ENCODE assay signal across 1 cellular context in the genomic region with DNA sequence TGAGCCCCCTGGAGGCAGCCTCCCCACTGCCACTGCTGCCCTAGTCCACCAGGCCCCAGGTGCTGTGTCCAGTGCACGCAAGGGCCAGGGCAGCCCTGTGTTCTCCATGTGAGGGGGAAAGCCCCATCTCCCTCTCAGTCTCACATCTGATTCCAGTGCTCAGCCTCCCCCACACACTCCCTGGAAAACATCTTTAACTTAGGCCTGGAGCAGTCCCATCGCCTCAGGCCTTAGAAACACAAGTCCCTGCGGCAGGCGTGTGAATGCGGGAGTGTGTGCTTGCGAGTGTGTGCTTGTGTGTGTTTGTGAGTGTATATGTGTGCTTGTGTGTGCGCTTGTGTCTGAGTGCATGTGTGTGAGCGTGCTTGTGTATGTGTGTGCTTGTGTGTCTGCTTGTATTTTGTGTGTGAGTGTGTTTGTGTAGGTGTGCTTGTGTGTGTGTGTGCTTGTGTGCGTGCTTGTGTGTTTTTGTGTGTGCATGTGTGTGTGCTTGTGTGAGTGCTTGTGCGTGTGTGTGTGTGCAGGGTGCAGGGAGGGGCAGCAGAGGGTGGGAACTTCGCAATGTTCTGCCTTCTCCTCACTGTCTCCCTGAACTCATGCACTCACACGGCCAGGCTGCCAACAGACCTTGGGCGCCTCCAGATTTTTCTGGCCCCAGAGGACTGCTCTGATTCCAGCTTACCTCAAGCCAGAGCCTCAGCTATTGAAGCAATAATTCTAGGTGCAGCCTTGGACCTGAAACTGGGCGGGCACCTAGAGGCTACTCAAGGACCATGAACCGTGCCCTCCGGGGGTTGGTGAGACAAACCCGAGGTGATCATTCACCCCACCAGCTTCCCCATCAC.
TF ChIP-seq lines count a peak whose summit lies in the region.

No MANE protein-coding gene starts in this region.

TF ChIP-seq in GM23338, 12 proteins besides CTCF, POLR2A, EP300 and RAD21:
- TF ChIP-seq, protein P1, sequence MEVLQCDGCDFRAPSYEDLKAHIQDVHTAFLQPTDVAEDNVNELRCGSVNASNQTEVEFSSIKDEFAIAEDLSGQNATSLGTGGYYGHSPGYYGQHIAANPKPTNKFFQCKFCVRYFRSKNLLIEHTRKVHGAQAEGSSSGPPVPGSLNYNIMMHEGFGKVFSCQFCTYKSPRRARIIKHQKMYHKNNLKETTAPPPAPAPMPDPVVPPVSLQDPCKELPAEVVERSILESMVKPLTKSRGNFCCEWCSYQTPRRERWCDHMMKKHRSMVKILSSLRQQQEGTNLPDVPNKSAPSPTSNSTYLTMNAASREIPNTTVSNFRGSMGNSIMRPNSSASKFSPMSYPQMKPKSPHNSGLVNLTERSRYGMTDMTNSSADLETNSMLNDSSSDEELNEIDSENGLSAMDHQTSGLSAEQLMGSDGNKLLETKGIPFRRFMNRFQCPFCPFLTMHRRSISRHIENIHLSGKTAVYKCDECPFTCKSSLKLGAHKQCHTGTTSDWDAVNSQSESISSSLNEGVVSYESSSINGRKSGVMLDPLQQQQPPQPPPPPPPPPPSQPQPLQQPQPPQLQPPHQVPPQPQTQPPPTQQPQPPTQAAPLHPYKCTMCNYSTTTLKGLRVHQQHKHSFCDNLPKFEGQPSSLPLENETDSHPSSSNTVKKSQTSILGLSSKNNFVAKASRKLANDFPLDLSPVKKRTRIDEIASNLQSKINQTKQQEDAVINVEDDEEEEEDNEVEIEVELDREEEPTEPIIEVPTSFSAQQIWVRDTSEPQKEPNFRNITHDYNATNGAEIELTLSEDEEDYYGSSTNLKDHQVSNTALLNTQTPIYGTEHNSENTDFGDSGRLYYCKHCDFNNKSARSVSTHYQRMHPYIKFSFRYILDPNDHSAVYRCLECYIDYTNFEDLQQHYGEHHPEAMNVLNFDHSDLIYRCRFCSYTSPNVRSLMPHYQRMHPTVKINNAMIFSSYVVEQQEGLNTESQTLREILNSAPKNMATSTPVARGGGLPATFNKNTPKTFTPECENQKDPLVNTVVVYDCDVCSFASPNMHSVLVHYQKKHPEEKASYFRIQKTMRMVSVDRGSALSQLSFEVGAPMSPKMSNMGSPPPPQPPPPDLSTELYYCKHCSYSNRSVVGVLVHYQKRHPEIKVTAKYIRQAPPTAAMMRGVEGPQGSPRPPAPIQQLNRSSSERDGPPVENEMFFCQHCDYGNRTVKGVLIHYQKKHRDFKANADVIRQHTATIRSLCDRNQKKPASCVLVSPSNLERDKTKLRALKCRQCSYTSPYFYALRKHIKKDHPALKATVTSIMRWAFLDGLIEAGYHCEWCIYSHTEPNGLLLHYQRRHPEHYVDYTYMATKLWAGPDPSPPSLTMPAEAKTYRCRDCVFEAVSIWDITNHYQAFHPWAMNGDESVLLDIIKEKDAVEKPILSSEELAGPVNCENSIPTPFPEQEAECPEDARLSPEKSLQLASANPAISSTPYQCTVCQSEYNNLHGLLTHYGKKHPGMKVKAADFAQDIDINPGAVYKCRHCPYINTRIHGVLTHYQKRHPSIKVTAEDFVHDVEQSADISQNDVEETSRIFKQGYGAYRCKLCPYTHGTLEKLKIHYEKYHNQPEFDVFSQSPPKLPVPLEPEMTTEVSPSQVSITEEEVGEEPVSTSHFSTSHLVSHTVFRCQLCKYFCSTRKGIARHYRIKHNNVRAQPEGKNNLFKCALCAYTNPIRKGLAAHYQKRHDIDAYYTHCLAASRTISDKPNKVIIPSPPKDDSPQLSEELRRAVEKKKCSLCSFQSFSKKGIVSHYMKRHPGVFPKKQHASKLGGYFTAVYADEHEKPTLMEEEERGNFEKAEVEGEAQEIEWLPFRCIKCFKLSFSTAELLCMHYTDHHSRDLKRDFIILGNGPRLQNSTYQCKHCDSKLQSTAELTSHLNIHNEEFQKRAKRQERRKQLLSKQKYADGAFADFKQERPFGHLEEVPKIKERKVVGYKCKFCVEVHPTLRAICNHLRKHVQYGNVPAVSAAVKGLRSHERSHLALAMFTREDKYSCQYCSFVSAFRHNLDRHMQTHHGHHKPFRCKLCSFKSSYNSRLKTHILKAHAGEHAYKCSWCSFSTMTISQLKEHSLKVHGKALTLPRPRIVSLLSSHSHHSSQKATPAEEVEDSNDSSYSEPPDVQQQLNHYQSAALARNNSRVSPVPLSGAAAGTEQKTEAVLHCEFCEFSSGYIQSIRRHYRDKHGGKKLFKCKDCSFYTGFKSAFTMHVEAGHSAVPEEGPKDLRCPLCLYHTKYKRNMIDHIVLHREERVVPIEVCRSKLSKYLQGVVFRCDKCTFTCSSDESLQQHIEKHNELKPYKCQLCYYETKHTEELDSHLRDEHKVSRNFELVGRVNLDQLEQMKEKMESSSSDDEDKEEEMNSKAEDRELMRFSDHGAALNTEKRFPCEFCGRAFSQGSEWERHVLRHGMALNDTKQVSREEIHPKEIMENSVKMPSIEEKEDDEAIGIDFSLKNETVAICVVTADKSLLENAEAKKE (CRISPR knock-in tag; IDR thresholded peaks at IDR 0.05) = no peak
- TF ChIP-seq NANOG (IDR thresholded peaks at IDR 0.05; ENCODE audit: borderline replicate concordance) (no peak), EZH2 (IDR thresholded peaks at IDR 0.05; ENCODE audit: low read depth, unreplicated experiment) (no peak), ZNF114 (CRISPR knock-in tag; IDR thresholded peaks at IDR 0.05) (no peak), EZH2phosphoT487 (IDR thresholded peaks at IDR 0.05; ENCODE audit: unreplicated experiment) (no peak), JUNB (IDR thresholded peaks at IDR 0.05; ENCODE audit: unreplicated experiment) (no peak), POLR2AphosphoS5 (IDR thresholded peaks at IDR 0.05; ENCODE audit: low read depth) (no peak)
